In the genomic region with DNA sequence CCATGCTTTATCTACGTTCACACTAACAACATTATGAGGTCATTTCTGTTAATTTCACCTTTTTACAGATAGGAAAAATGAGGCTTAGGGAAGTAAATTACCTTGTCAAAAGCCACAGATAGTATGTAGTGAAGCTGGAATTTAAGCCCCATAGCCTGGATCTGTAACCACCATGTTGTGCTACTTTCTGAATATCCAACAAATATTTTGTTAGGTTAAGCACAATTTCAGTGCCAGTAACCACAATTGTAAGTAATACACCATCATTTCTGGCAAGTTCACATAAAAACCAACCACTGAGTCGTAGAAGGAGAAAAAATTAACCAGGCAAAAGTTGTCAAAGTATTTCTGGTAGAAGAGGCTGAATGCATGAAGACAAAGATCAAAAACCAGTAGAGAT, we compare ENCODE assay signal across 25 cellular contexts.
DNase-seq lines count a peak whose midpoint lies in the region; ATAC-seq, FAIRE-seq and TF ChIP-seq lines count a peak whose summit lies in the region.
"Had no signal": no experiment of that assay in that cellular context is flagged by ENCODE, and none has a peak within 500 bp of the region (broad histone marks: within the 10 kb centered on the region; RNA-seq: fewer than 3 reads in every experiment).

No MANE protein-coding gene starts in this region.

- peaks cover 7% of the 10 kb centered on the region for H3K9me3 Mint-ChIP-seq in astrocyte (ENCODE audit: unreplicated experiment)
- H3K9me3 Mint-ChIP-seq: HFFc6 had no signal

- no peak for TF ChIP-seq CTCF in AG10803 (conservative IDR thresholded peaks at IDR 0.05; ENCODE audit: low read length)
- no peak for TF ChIP-seq CTCF in astrocyte (IDR thresholded peaks at IDR 0.05; ENCODE audit: insufficient read depth, low read depth, low read length)
- TF ChIP-seq CTCF in astrocyte of the spinal cord (IDR thresholded peaks at IDR 0.05; ENCODE audit: low read depth, low read length): no peak

- peak; percentile 4 for DNase-seq in AG10803 (ENCODE audit: low read depth)
- peak; percentile 73 for DNase-seq in astrocyte (ENCODE audit: low read depth)
- peak; percentile 58 for DNase-seq in astrocyte of the spinal cord (ENCODE audit: low read depth, low spot score)
- peak; percentile 78 for DNase-seq in renal cortical epithelial cell (ENCODE audit: low read depth)
- no peak for DNase-seq in superior temporal gyrus (ENCODE audit: extremely low spot score)
- DNase-seq in NCI-H2081 (lab: John Stamatoyannopoulos, UW): no peak
- DNase-seq: 8988T; CD4-positive, CD25-positive, alpha-beta regulatory T cell; CD8-positive, alpha-beta memory T cell; DMS 273 treated with DMSO at 0.1 percent for 48 hours; DMS79; EL; GDM1; GOT3; HFFc6 had no signal

- H4K20me1 ChIP-seq in astrocyte (ENCODE audit: insufficient read depth, low read length): no peaks in the 10 kb centered on the region
- H4K20me1 ChIP-seq: BLaER1 had no signal

- H3K36me3 ChIP-seq in astrocyte (ENCODE audit: insufficient read depth, low read length): no peaks in the 10 kb centered on the region
- H3K36me3 ChIP-seq: BLaER1, HAP-1 had no signal

- H3K4me3 Mint-ChIP-seq in astrocyte (ENCODE audit: unreplicated experiment): no peak overlapping the region
- H3K4me3 Mint-ChIP-seq: B cell, HFFc6 had no signal

- H3K27ac Mint-ChIP-seq in astrocyte (ENCODE audit: unreplicated experiment): no peak overlapping the region
- H3K27ac Mint-ChIP-seq: B cell; CD4-positive, CD25-positive, alpha-beta regulatory T cell; HFFc6 had no signal

- H3K79me2 ChIP-seq in astrocyte (ENCODE audit: insufficient read depth, low read length): no peaks in the 10 kb centered on the region

- in situ Hi-C loops in astrocyte of the spinal cord (cut with HindIII; ENCODE audit: low sequenced_read_pairs): no loop called here

- H3K4me3 ChIP-seq in AG10803 (ENCODE audit: low read length) (no peak overlapping the region), astrocyte (ENCODE audit: insufficient read depth, low read depth, low read length) (no peak overlapping the region), astrocyte of the spinal cord (ENCODE audit: low read depth, low read length) (no peak overlapping the region)
- H3K4me3 ChIP-seq: A549, BLaER1, GM12878, HAP-1 had no signal

- no peak overlapping the region for H2AFZ ChIP-seq in astrocyte (ENCODE audit: low read depth, low read length)

- H3K27me3 ChIP-seq in astrocyte (ENCODE audit: insufficient read depth, low read length): no peaks in the 10 kb centered on the region
- H3K27me3 ChIP-seq: BLaER1 had no signal

- H3K4me2 ChIP-seq in astrocyte (ENCODE audit: low read length): no peak overlapping the region
- H3K4me2 ChIP-seq: A549, BLaER1 had no signal

- no peak for ATAC-seq in GM21515 (IDR thresholded peaks at IDR 0.05; ENCODE audit: unreplicated experiment)
- ATAC-seq: A549, GM12878 had no signal

- FAIRE-seq in astrocyte (lab: Jason Lieb, UNC): no peak
- FAIRE-seq: A549, D721Med, GM12878, GM19239, H54 had no signal

- H3K4me1 ChIP-seq in astrocyte (ENCODE audit: insufficient read depth, low read length): no peaks in the 10 kb centered on the region
- H3K4me1 ChIP-seq: A549, HAP-1 had no signal

- H3K36me3 Mint-ChIP-seq in astrocyte (ENCODE audit: low read depth, unreplicated experiment): no peaks in the 10 kb centered on the region
- H3K36me3 Mint-ChIP-seq: CD4-positive, CD25-positive, alpha-beta regulatory T cell had no signal

- no peaks in the 10 kb centered on the region for H3K4me1 Mint-ChIP-seq in astrocyte (ENCODE audit: low read depth, unreplicated experiment)

- H3K9me3 ChIP-seq in astrocyte (ENCODE audit: insufficient read depth, low read depth, low read length): no peaks in the 10 kb centered on the region
- H3K9me3 ChIP-seq: A549, HAP-1 had no signal

- H3K27me3 Mint-ChIP-seq in astrocyte (ENCODE audit: low read depth, unreplicated experiment): peaks cover 1% of the 10 kb centered on the region
- H3K27me3 Mint-ChIP-seq: CD4-positive, CD25-positive, alpha-beta regulatory T cell had no signal

- H3K9ac ChIP-seq in astrocyte (ENCODE audit: low read length): no peak overlapping the region
- H3K9ac ChIP-seq: BLaER1 had no signal

- H3K27ac ChIP-seq in astrocyte (ENCODE audit: low read depth, low read length): no peak overlapping the region
- H3K27ac ChIP-seq: A549, BLaER1, C4-2B had no signal

Comparison
In these comparisons a context has a peak if more than half of its experiments do, and no peak if none do; other contexts are left out.
1. DNase-seq: peak in AG10803 (single experiment), astrocyte (single experiment), astrocyte of the spinal cord (single experiment) and renal cortical epithelial cell (single experiment); none in superior temporal gyrus (single experiment) and NCI-H2081 (0 of 2).